ENCODE assay signal across 20 cellular contexts in the genomic region with DNA sequence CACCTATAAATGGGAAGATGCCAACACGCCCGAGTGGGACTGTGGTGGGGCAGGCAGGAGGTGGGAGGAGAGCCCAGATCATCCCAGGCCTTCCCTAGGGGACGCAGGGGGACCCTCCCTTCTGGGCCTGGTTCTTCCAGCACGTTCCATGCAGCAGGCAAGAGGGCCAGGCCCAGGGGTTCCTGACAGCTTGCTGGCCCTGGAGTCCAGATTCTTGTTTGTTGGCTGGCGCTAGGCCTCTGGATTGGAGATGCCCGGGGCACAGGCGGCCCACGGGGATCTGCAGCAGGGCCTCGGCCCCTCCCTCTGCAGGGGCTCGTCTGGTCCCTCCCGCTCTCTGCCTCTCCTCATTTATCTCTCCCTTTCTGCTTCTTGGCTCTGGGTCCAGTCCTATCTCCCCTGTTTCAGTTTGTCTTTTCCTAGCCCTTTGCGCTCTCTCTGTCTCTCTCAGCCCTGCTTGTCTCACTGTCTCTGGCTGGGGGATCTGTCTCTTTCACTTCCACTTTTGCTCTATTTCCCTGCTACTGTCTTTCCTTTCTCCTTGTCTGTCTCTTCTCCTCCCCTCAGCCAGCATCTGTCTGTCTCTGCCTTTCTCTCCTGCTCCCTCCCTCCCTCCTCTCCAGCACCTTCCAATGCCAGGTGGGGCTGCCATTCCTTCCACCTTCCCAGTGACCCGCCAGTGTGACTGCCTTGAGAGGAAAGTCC. TPM values are rescaled to one million over a fixed set of nuclear protein-coding genes. Genes with fewer than 3 reads are reported as not detected.
DNase-seq lines count a peak whose midpoint lies in the region; ATAC-seq and TF ChIP-seq lines count a peak whose summit lies in the region.
"Had no signal": no experiment of that assay in that cellular context is flagged by ENCODE, and none has a peak within 500 bp of the region (broad histone marks: within the 10 kb centered on the region; RNA-seq: fewer than 3 reads in every experiment).

No MANE protein-coding gene starts in this region.

- H3K36me3 ChIP-seq in muscle layer of duodenum (ENCODE audit: control insufficient read depth in 1 of 2, insufficient read depth in 2 of 2, low read length in 2 of 2), result no peaks in the 10 kb centered on the region
- peaks cover 0 to 13% (median 1%) of the 10 kb centered on the region in 4 donors for H3K36me3 ChIP-seq in upper lobe of left lung

- 56 to 64% methylated on average over 13 of the region's 13 CpGs for WGBS in upper lobe of left lung, 2 donors

- TF ChIP-seq EP300 in upper lobe of left lung (IDR thresholded peaks at IDR 0.05), result no peak

- H3K4me3 ChIP-seq in muscle layer of duodenum (ENCODE audit: low read depth in 1 of 2, low read length in 2 of 2) (peak overlapping the region in 1 of 2 donors; percentile 20), upper lobe of left lung (peak overlapping the region in 1 of 4 donors; percentile 70)
- H3K4me3 ChIP-seq: GM23248, testis had no signal

- DNase-seq in NCI-H82 (lab: John Stamatoyannopoulos, UW) (peak; percentile 31), NCI-H82 treated with DMSO at 0.1 percent for 48 hours (lab: John Stamatoyannopoulos, UW; ENCODE audit: unreplicated experiment) (no peak), erythroblast (lab: John Stamatoyannopoulos, UW) (peak; percentile 49 to 52), upper lobe of left lung (no peak), GM19240 (ENCODE audit: insufficient read length, low spot score) (no peak), GF-D8 (lab: John Stamatoyannopoulos, UW) (no peak)
- DNase-seq: activated CD4-positive, alpha-beta T cell treated with anti-CD3 and anti-CD28 coated beads for 1 hour; DND-41; GM23248; natural killer cell; NCI-H2029 treated with DMSO at 0.1 percent for 48 hours; NCI-H748 treated with DMSO at 0.1 percent for 48 hours; T-helper 17 cell; testis had no signal

- H3K4me1 ChIP-seq in muscle layer of duodenum (ENCODE audit: control insufficient read depth in 1 of 2, insufficient read depth in 2 of 2, low read length in 2 of 2) (peaks cover 11 to 66% of the 10 kb centered on the region in 2 donors), upper lobe of left lung (peaks cover 65 to 90% (median 73%) of the 10 kb centered on the region in 4 donors)

- H3K27ac ChIP-seq in muscle layer of duodenum (ENCODE audit: low read length) (peak overlapping the region; percentile 45), upper lobe of left lung (peak overlapping the region; percentile 76 to 89 (median 83))
- H3K27ac ChIP-seq: GM23248, testis had no signal

- no peak for TF ChIP-seq CTCF in upper lobe of left lung (IDR thresholded peaks at IDR 0.05)

- no peaks in the 10 kb centered on the region for H3K27me3 ChIP-seq in muscle layer of duodenum (ENCODE audit: low read depth, low read length)
- H3K27me3 ChIP-seq in upper lobe of left lung, result no peaks in the 10 kb centered on the region
- H3K27me3 ChIP-seq: testis had no signal

- no peaks in the 10 kb centered on the region for H3K9me3 ChIP-seq in muscle layer of duodenum (ENCODE audit: control insufficient read depth in 1 of 2, low read length in 2 of 2)
- no peaks in the 10 kb centered on the region for H3K9me3 ChIP-seq in upper lobe of left lung
- H3K9me3 ChIP-seq: testis had no signal

- no peak for ATAC-seq in upper lobe of left lung (ENCODE audit: low FRiP score in 2 of 2)
- ATAC-seq in GM21390 (IDR thresholded peaks at IDR 0.05; ENCODE audit: unreplicated experiment), result no peak
- ATAC-seq: natural killer cell, T-helper 17 cell had no signal

- TF ChIP-seq POLR2A in erythroblast (IDR thresholded peaks at IDR 0.05; ENCODE audit: low read length) (no peak), upper lobe of left lung (IDR thresholded peaks at IDR 0.05) (no peak)

RNA-seq across cellular contexts. Expression of a gene that starts 1.1 kb away (rescaled TPM):
- total RNA-seq in upper lobe of left lung, result 1,000 to 10,000 TPM in 1 of 6 donors, 100 to 1,000 TPM in 5; 113 to 1,228 (median 802) TPM
- total RNA-seq: HT1080 had no signal

RNA-seq across cellular contexts. Expression of a gene that starts 53.2 kb away (rescaled TPM):
- 1 to 10 TPM in 2 of 6 donors, under 1 TPM in 2, not detected in 2; 0.67 to 3.1 (median 1.1) TPM for total RNA-seq in upper lobe of left lung
- total RNA-seq: A172, GM23248, HT1080, M059J, natural killer cell, pulmonary artery endothelial cell, T-helper 17 cell had no signal

Comparison
In these comparisons a context has a peak if more than half of its experiments do, and no peak if none do; other contexts are left out.
1. DNase-seq: peak in NCI-H82 (single experiment) and erythroblast (2 of 2); none in NCI-H82 treated with DMSO at 0.1 percent for 48 hours (single experiment), upper lobe of left lung (0 of 2), GM19240 (single experiment) and GF-D8 (single experiment).